In genomic region chr22:41394012-41394356, GRCh38 we compare ENCODE assay signal across 16 cellular contexts. TPM values are rescaled to one million over a fixed set of nuclear protein-coding genes. Genes with fewer than 3 reads are reported as not detected.
DNase-seq lines count a peak whose midpoint lies in the region; ATAC-seq and TF ChIP-seq lines count a peak whose summit lies in the region.
"Had no signal": no experiment of that assay in that cellular context is flagged by ENCODE, and none has a peak within 500 bp of the region (broad histone marks: within the 10 kb centered on the region; RNA-seq: fewer than 3 reads in every experiment).

No MANE protein-coding gene starts in this region.

- H3K9me3 ChIP-seq in GM23248 (ENCODE audit: low read depth) (no peaks in the 10 kb centered on the region), lower lobe of right lung (no peaks in the 10 kb centered on the region)

- H3K27ac ChIP-seq in GM23248 (peak overlapping the region; percentile 58), caudate nucleus (ENCODE audit: low read depth, low read length) (peak overlapping the region; percentile 98), lower lobe of right lung (peak overlapping the region; percentile 44), temporal lobe (ENCODE audit: low read depth, low read length) (peak overlapping the region; percentile 98)

- DNase-seq in GM23248 (no peak), caudate nucleus (lab: John Stamatoyannopoulos, UW) (no peak), lower lobe of right lung (no peak), hypothalamus (lab: John Stamatoyannopoulos, UW) (no peak)
- no peak for DNase-seq in activated CD4-positive, CD25-positive, alpha-beta regulatory T cell treated with anti-CD3 and anti-CD28 coated beads, Interleukin-2, amount 50 U/mL, for 72 hours
- DNase-seq: CD4-positive, alpha-beta T cell; endodermal cell; kidney; NCI-H1694 treated with DMSO at 0.1 percent for 48 hours; retina; SIG-M5 had no signal

- H3K27me3 ChIP-seq in GM23248 (replicated peaks; ENCODE audit: insufficient read depth) (no peaks in the 10 kb centered on the region), lower lobe of right lung (ENCODE audit: low read depth) (no peaks in the 10 kb centered on the region)

- no peaks in the 10 kb centered on the region for H3K9me2 ChIP-seq in GM23248 (ENCODE audit: insufficient read depth)

- no peak for TF ChIP-seq CTCF in lower lobe of right lung (IDR thresholded peaks at IDR 0.05)

- ATAC-seq in lower lobe of right lung (peak in 1 of 2 donors; percentile 5), GM18505 (IDR thresholded peaks at IDR 0.05; ENCODE audit: unreplicated experiment) (no peak), GM19328 (IDR thresholded peaks at IDR 0.05; ENCODE audit: unreplicated experiment) (no peak)
- ATAC-seq: HCT116; stimulated activated memory B cell treated with anti-CD40 and anti-IgM and Interleukin-4, amounts not matched to agents 10 μg/mL and 1 μg/mL and 100 μg/mL, for 72 hours had no signal

- peak overlapping the region; percentile 46; the same call in 1 of the 2 replicates for H2AFZ ChIP-seq in GM23248

- intact Hi-C loops in lower lobe of right lung (cut with DNase I), result loop anchor here (10.0 kb wide), 1 partner anchor 121 kb away; no protein-coding TSS in a partner anchor

- peak overlapping the region; percentile 44 for H3K9ac ChIP-seq in GM23248

- H3K79me2 ChIP-seq in GM23248 (ENCODE audit: insufficient read depth), result no peaks in the 10 kb centered on the region

- 87 to 92% methylated on average over 11 of the region's 11 CpGs for WGBS in GM23248 (ENCODE audit: low coverage in 1 of 2, low lambda C conversion rate in 2 of 2, missing lambda C conversion rate in 2 of 2), 2 experiments

- peak overlapping the region; percentile 66 for H3K4me2 ChIP-seq in GM23248 (ENCODE audit: unreplicated experiment)

- no peak for TF ChIP-seq POLR2A in GM18505 (IDR thresholded peaks at IDR 0.05; ENCODE audit: borderline replicate concordance, extremely low read depth, insufficient read depth, insufficient read length)

- H3K4me1 ChIP-seq in GM23248 (ENCODE audit: insufficient read depth), result peaks cover 15% of the 10 kb centered on the region
- peaks cover 22% of the 10 kb centered on the region for H3K4me1 ChIP-seq in lower lobe of right lung

- no peaks in the 10 kb centered on the region; the same call in 1 of the 2 replicates for H3K36me3 ChIP-seq in GM23248 (ENCODE audit: low read depth)
- peaks cover 97% of the 10 kb centered on the region for H3K36me3 ChIP-seq in lower lobe of right lung

- H4K20me1 ChIP-seq in GM23248 (ENCODE audit: insufficient read depth), result no peaks in the 10 kb centered on the region

- peaks cover 14% of the 10 kb centered on the region for H3F3A ChIP-seq in GM23248 (ENCODE audit: insufficient read depth)

- no peak overlapping the region for H3K4me3 ChIP-seq in GM23248
- no peak overlapping the region for H3K4me3 ChIP-seq in lower lobe of right lung

- in situ Hi-C loops in GM23248 (cut with MboI), result no loop called here

RNA-seq across cellular contexts. Expression of gene TEF, which starts 12.2 kb away (rescaled TPM):
- 4.2 and 4.6 TPM in 2 replicates for total RNA-seq in GM23248 (2014; rRNA removed; shearing (Covaris generic))
- polyA plus RNA-seq in GM23248 (2016; fragmentation: Nextera tagmentation; extraction: Ambion mirVana), result 2.2 and 2.8 TPM in 2 replicates
- total RNA-seq in lower lobe of right lung (29.7 TPM), temporal lobe (6.1 TPM)

RNA-seq across cellular contexts. Expression of gene TOB2, which starts 52.6 kb away (rescaled TPM):
- 29.0 and 35.7 TPM in 2 replicates for total RNA-seq in GM23248 (2014; rRNA removed; shearing (Covaris generic))
- 29.6 and 31.1 TPM in 2 replicates for polyA plus RNA-seq in GM23248 (2016; fragmentation: Nextera tagmentation; extraction: Ambion mirVana)
- total RNA-seq in lower lobe of right lung (49.0 TPM), temporal lobe (12.5 TPM)

Comparison
In these comparisons a context has a peak if more than half of its experiments do, and no peak if none do; other contexts are left out.
1. H3K27ac ChIP-seq: peak in every context shown above with its lines; median percentile 98 in caudate nucleus; 98 in temporal lobe; 58 in GM23248; 44 in lower lobe of right lung.